ENCODE assay signal across 18 cellular contexts in genomic region chr1:206074839-206075238, GRCh38.
DNase-seq lines count a peak whose midpoint lies in the region; ATAC-seq and TF ChIP-seq lines count a peak whose summit lies in the region.
"Had no signal": no experiment of that assay in that cellular context is flagged by ENCODE, and none has a peak within 500 bp of the region (broad histone marks: within the 10 kb centered on the region; RNA-seq: fewer than 3 reads in every experiment).

No MANE protein-coding gene starts in this region.

- no peak overlapping the region for H3K4me3 ChIP-seq in astrocyte of the cerebellum (ENCODE audit: low read depth, low read length)
- H3K4me3 ChIP-seq: sigmoid colon had no signal

- no peaks in the 10 kb centered on the region for H3K27me3 Mint-ChIP-seq in stimulated activated naive B cell treated with anti-CD40 and anti-IgM and Interleukin-4, amounts not matched to agents 10 μg/mL and 1 μg/mL and 100 μg/mL, for 72 hours
- H3K27me3 Mint-ChIP-seq: stimulated activated naive CD8-positive, alpha-beta T cell treated with anti-CD3 and anti-CD28 coated beads, Interleukin-15, Interleukin-2, amounts not matched to agents 100 ng/mL and 50 ng/mL, for 24 hours had no signal

- H3K36me3 Mint-ChIP-seq in stimulated activated naive B cell treated with anti-CD40 and anti-IgM and Interleukin-4, amounts not matched to agents 10 μg/mL and 1 μg/mL and 100 μg/mL, for 72 hours, result peaks cover 12 to 25% of the 10 kb centered on the region in 2 donors
- H3K36me3 Mint-ChIP-seq: immature natural killer cell had no signal

- ATAC-seq in stimulated activated naive B cell treated with anti-CD40 and anti-IgM and Interleukin-4, amounts not matched to agents 10 μg/mL and 1 μg/mL and 100 μg/mL, for 72 hours (replicated peaks), result peak; percentile 52 to 61
- ATAC-seq: activated CD8-positive, alpha-beta T cell treated with anti-CD3 and anti-CD28 coated beads, Interleukin-2, amount 10 ng/mL, durations not matched to agents 7 days and 5 days had no signal

- no peak overlapping the region for H3K4me3 Mint-ChIP-seq in stimulated activated naive B cell treated with anti-CD40 and anti-IgM and Interleukin-4, amounts not matched to agents 10 μg/mL and 1 μg/mL and 100 μg/mL, for 72 hours
- H3K4me3 Mint-ChIP-seq: activated CD8-positive, alpha-beta T cell treated with anti-CD3 and anti-CD28 coated beads, Interleukin-2, amount 10 ng/mL, durations not matched to agents 7 days and 5 days; immature natural killer cell; stimulated activated naive CD8-positive, alpha-beta T cell treated with anti-CD3 and anti-CD28 coated beads, Interleukin-15, Interleukin-2, amounts not matched to agents 100 ng/mL and 50 ng/mL, for 24 hours had no signal

- H3K27ac Mint-ChIP-seq in stimulated activated naive B cell treated with anti-CD40 and anti-IgM and Interleukin-4, amounts not matched to agents 10 μg/mL and 1 μg/mL and 100 μg/mL, for 72 hours, result peak overlapping the region; percentile 42
- H3K27ac Mint-ChIP-seq: activated CD8-positive, alpha-beta T cell treated with anti-CD3 and anti-CD28 coated beads, Interleukin-2, amount 10 ng/mL, durations not matched to agents 7 days and 5 days; immature natural killer cell; stimulated activated naive CD8-positive, alpha-beta T cell treated with anti-CD3 and anti-CD28 coated beads, Interleukin-15, Interleukin-2, amounts not matched to agents 100 ng/mL and 50 ng/mL, for 24 hours had no signal

- peaks cover 15 to 21% of the 10 kb centered on the region in 2 donors for H3K4me1 Mint-ChIP-seq in stimulated activated naive B cell treated with anti-CD40 and anti-IgM and Interleukin-4, amounts not matched to agents 10 μg/mL and 1 μg/mL and 100 μg/mL, for 72 hours

- intact Hi-C loops in head of caudate nucleus (cut with DNase I), result no loop called here

- in situ Hi-C loops in astrocyte of the cerebellum (cut with HindIII; ENCODE audit: low sequenced_read_pairs), result no loop called here

- H3K9me3 Mint-ChIP-seq in stimulated activated naive B cell treated with anti-CD40 and anti-IgM and Interleukin-4, amounts not matched to agents 10 μg/mL and 1 μg/mL and 100 μg/mL, for 72 hours, result no peaks in the 10 kb centered on the region
- H3K9me3 Mint-ChIP-seq: immature natural killer cell; stimulated activated naive CD8-positive, alpha-beta T cell treated with anti-CD3 and anti-CD28 coated beads, Interleukin-15, Interleukin-2, amounts not matched to agents 100 ng/mL and 50 ng/mL, for 24 hours had no signal

- TF ChIP-seq CTCF in astrocyte of the cerebellum (IDR thresholded peaks at IDR 0.05; ENCODE audit: low read depth, low read length, missing control alignments), result peak; percentile 7

- peak; percentile 6 to 45 for DNase-seq in NCI-H2081 (lab: John Stamatoyannopoulos, UW)
- DNase-seq in NCI-H2081 treated with DMSO at 0.1 percent for 48 hours (lab: John Stamatoyannopoulos, UW), result no peak
- DNase-seq in NCI-H146 (lab: John Stamatoyannopoulos, UW), result peak; percentile 19
- no peak for DNase-seq in astrocyte of the cerebellum (ENCODE audit: low read depth)
- no peak for DNase-seq in stimulated activated naive B cell treated with anti-CD40 and anti-IgM and Interleukin-4, amounts not matched to agents 10 μg/mL and 1 μg/mL and 100 μg/mL, for 72 hours
- DNase-seq in head of caudate nucleus, result no peak
- DNase-seq in C1 segment of cervical spinal cord (lab: John Stamatoyannopoulos, UW), result no peak
- no peak for DNase-seq in NCI-H345 (lab: John Stamatoyannopoulos, UW)
- DNase-seq: 8988T; activated CD8-positive, alpha-beta T cell treated with anti-CD3 and anti-CD28 coated beads, Interleukin-2, amount 10 ng/mL, durations not matched to agents 7 days and 5 days; Caco-2; foreskin fibroblast; immature natural killer cell; NCI-H446; nucleus accumbens; sigmoid colon; T-helper 9 cell had no signal

Comparison
In these comparisons a context has a peak if more than half of its experiments do, and no peak if none do; other contexts are left out.
1. DNase-seq: peak in NCI-H2081 (2 of 2) and NCI-H146 (single experiment); none in NCI-H2081 treated with DMSO at 0.1 percent for 48 hours (single experiment), astrocyte of the cerebellum (single experiment), stimulated activated naive B cell treated with anti-CD40 and anti-IgM and Interleukin-4, amounts not matched to agents 10 μg/mL and 1 μg/mL and 100 μg/mL, for 72 hours (single experiment), head of caudate nucleus (0 of 42), C1 segment of cervical spinal cord (0 of 14) and NCI-H345 (single experiment).